ENCODE assay signal across 8 cellular contexts in the genomic region with DNA sequence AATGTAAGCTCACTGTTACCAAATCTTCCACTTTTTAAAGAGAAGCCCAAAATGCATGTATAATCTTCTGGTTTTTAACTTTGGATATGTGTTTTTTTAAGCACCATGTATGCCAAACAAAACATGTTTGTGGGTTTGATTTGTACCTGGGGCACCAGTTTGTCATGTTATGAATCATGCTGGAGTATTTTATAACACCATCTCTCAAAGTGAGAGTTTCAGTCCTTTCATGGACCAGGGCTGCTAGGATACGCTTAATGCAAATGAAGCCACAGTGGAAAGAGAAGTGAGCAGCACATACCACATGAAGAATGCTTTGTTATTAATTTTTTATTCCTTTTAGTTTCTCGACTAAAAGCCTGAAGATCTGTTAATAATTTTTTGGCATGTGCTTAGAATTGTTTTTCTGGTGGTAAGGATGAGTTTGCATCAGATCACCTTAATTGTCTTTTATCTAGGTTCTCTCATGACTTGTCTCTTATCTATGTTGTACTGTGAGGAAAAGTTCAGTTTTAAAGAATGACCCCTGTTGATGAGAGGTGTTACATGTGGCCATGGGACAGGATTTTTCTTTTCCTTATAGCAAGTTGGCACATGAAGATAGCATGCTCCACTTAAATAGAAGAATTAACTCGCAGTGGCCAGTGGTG. TPM values are rescaled to one million over a fixed set of nuclear protein-coding genes. Genes with fewer than 3 reads are reported as not detected.
DNase-seq lines count a peak whose midpoint lies in the region; ATAC-seq and TF ChIP-seq lines count a peak whose summit lies in the region.

No MANE protein-coding gene starts in this region.

- H3K27ac ChIP-seq in mammary epithelial cell (ENCODE audit: insufficient read depth, low read depth, low read length): no peak overlapping the region
- peak overlapping the region in 2 of 8 donors; percentile 4 to 97 for H3K27ac ChIP-seq in spleen

- no peak overlapping the region for H2AFZ ChIP-seq in mammary epithelial cell (ENCODE audit: low read depth, low read length)

- H3K4me2 ChIP-seq in mammary epithelial cell (ENCODE audit: insufficient read depth, low read depth, low read length): peak overlapping the region; percentile 10

- BruUV-seq in mammary epithelial cell (replicated peaks; lab: Mats Ljungman, UMichigan): no TSS peak

- TF ChIP-seq CTCF in mammary epithelial cell (conservative IDR thresholded peaks at IDR 0.05 in 1 of 2, IDR thresholded peaks at IDR 0.05 in 1 of 2; ENCODE audit: extremely low read depth in 1 of 2, insufficient read depth in 1 of 2, low read depth in 1 of 2, low read length in 2 of 2) (no peak), spleen (IDR thresholded peaks at IDR 0.05 in 8 of 11, conservative IDR thresholded peaks at IDR 0.05 in 3 of 11) (no peak)

- ATAC-seq in GM18511 (IDR thresholded peaks at IDR 0.05; ENCODE audit: unreplicated experiment) (peak; percentile 59), GM21526 (IDR thresholded peaks at IDR 0.05; ENCODE audit: low FRiP score, unreplicated experiment) (peak; percentile 48), HG03558 (IDR thresholded peaks at IDR 0.05; ENCODE audit: extremely low read depth, unreplicated experiment) (peak; percentile 46)

- H3K4me1 ChIP-seq in mammary epithelial cell (ENCODE audit: insufficient read depth, low read length): peaks cover 41% of the 10 kb centered on the region
- peaks cover 25 to 65% (median 49%) of the 10 kb centered on the region in 6 donors for H3K4me1 ChIP-seq in spleen

- no peak overlapping the region for H3K9ac ChIP-seq in mammary epithelial cell (ENCODE audit: insufficient read depth, low read length)

- H3K9me3 ChIP-seq in mammary epithelial cell (replicated peaks; ENCODE audit: insufficient read depth, low read length) (no peaks in the 10 kb centered on the region), spleen (no peaks in the 10 kb centered on the region)

- DNase-seq in mammary epithelial cell: peak; percentile 85
- DNase-seq in NCI-H2029 treated with DMSO at 0.1 percent for 48 hours (lab: John Stamatoyannopoulos, UW): no peak
- no peak for DNase-seq in epidermal melanocyte (ENCODE audit: insufficient read length, low spot score)
- no peak for DNase-seq in spleen
- no peak for DNase-seq in iPS-NIHi7 (ENCODE audit: extremely low spot score)

- no peaks in the 10 kb centered on the region for H3K27me3 ChIP-seq in mammary epithelial cell (ENCODE audit: insufficient read depth, low read length)
- no peaks in the 10 kb centered on the region for H3K27me3 ChIP-seq in spleen (replicated peaks in 1 of 7)

- in situ Hi-C loops in mammary epithelial cell (cut with MboI; ENCODE audit: low sequenced_read_pairs in 2 of 2): no loop called here

- H4K20me1 ChIP-seq in mammary epithelial cell (ENCODE audit: insufficient read depth, low read length): no peaks in the 10 kb centered on the region

- H3K36me3 ChIP-seq in mammary epithelial cell (ENCODE audit: insufficient read depth, low read length): no peaks in the 10 kb centered on the region
- no peaks in the 10 kb centered on the region for H3K36me3 ChIP-seq in spleen

- intact Hi-C loops in mammary epithelial cell (cut with micrococcal nuclease) (loop anchor here (5.0 kb wide), 2 partner anchors 50 to 135 kb away; a partner anchor contains a TSS), spleen (cut with DNase I; ENCODE audit: low total_unique reads) (no loop called here)

- H3K4me3 ChIP-seq in mammary epithelial cell (replicated peaks in 1 of 3; ENCODE audit: insufficient read depth in 1 of 3, low read depth in 2 of 3, low read length in 3 of 3) (no peak overlapping the region), spleen (no peak overlapping the region)

- dilution Hi-C loops in mammary epithelial cell (cut with HindIII; ENCODE audit: low sequenced_read_pairs): no loop called here

- WGBS in mammary epithelial cell (ENCODE audit: low coverage, missing lambda C conversion rate): 40% methylated on average over 3 of the region's 3 CpGs
- 61 to 70% (median 65%) methylated on average over 3 of the region's 3 CpGs for WGBS in spleen, 5 donors

- peaks cover 24% of the 10 kb centered on the region for H3K79me2 ChIP-seq in mammary epithelial cell (ENCODE audit: insufficient read depth, low read length)

- CTCF ChIA-PET in mammary epithelial cell (lab: Charles Lee; ENCODE audit: low non-redundant PET): no interaction called here

- TF ChIP-seq POLR2A in spleen (IDR thresholded peaks at IDR 0.05): no peak

RNA-seq across cellular contexts. Expression of a gene that starts 2.0 kb away (rescaled TPM):
- 10 to 100 TPM; 31.9 to 47.5 TPM for total RNA-seq in mammary epithelial cell
- 12.3 TPM for polyA plus RNA-seq in mammary epithelial cell
- polyA minus RNA-seq in mammary epithelial cell: 19.9 TPM
- total RNA-seq in spleen: 100 to 1,000 TPM in 2 of 7 donors, 10 to 100 TPM in 5; 66.2 to 125 (median 78.4) TPM
- 10 to 100 TPM; 30.3 to 31.1 (median 31.0) TPM for polyA plus RNA-seq in spleen
